21 cellular contexts compared by ENCODE assay signal in genomic region chr22:48752451-48753380, GRCh38.
DNase-seq lines count a peak whose midpoint lies in the region; FAIRE-seq lines count a peak whose summit lies in the region.
"Had no signal": no experiment of that assay in that cellular context is flagged by ENCODE, and none has a peak within 500 bp of the region (broad histone marks: within the 10 kb centered on the region; RNA-seq: fewer than 3 reads in every experiment).

No MANE protein-coding gene starts in this region.

- peak overlapping the region; percentile 17 for H4K8ac ChIP-seq in neuronal stem cell (ENCODE audit: low read depth, low read length)

- H3K79me1 ChIP-seq in neuronal stem cell (ENCODE audit: low read depth, low read length) = peaks cover 7% of the 10 kb centered on the region

- H2AK5ac ChIP-seq in neuronal stem cell (ENCODE audit: low read depth, low read length) = peak overlapping the region; percentile 63

- H2BK120ac ChIP-seq in neuronal stem cell (ENCODE audit: low read depth, low read length) = no peak overlapping the region

- DNase-seq in AG20443 (ENCODE audit: low spot score) (peak; percentile 19), GM03348 (ENCODE audit: low spot score) (peak; percentile 9), astrocyte of the hippocampus (ENCODE audit: low read depth, low spot score) (peak; percentile 8), neuronal stem cell (ENCODE audit: low spot score) (no peak), small intestine (no peak), NOMO-1 (lab: John Stamatoyannopoulos, UW; ENCODE audit: unreplicated experiment in 2 of 2) (no peak)
- DNase-seq in activated naive CD4-positive, alpha-beta T cell treated with Interleukin-2 at 50 U/mL for 16 hours = no peak
- DNase-seq: activated CD4-positive, alpha-beta T cell treated with anti-CD3 and anti-CD28 coated beads, Interleukin-2, amount 10 ng/mL, durations not matched to agents 24 days and 14 days; activated naive CD4-positive, alpha-beta T cell treated with anti-CD3 and anti-CD28 coated beads, Interleukin-2, amount 10 ng/mL, durations not matched to agents 7 days and 5 days; amygdala; Calu3; mesendoderm; NCI-H1105; NCI-H1930; NCI-H526 treated with DMSO at 0.1 percent for 48 hours; ovary; stimulated activated naive CD8-positive, alpha-beta T cell treated with anti-CD3 and anti-CD28 coated beads, Interleukin-15, Interleukin-2, amounts not matched to agents 100 U/mL and 50 U/mL, for 24 hours; WERI-Rb-1 had no signal

- H3K4me1 ChIP-seq in neuronal stem cell (ENCODE audit: control insufficient read depth in 2 of 2, insufficient read depth in 1 of 2, low read depth in 1 of 2, low read length in 2 of 2) (peaks cover 0 to 2% of the 10 kb centered on the region in 2 donors), small intestine (ENCODE audit: control insufficient read depth in 2 of 2, insufficient read depth in 1 of 2, low read depth in 1 of 2, low read length in 1 of 2) (no peaks in the 10 kb centered on the region)
- H3K4me1 ChIP-seq: tibial artery had no signal

- no peak overlapping the region for H3K4ac ChIP-seq in neuronal stem cell (ENCODE audit: low read length)

- peaks cover 0 to 2% of the 10 kb centered on the region in 2 donors for H3K9me3 ChIP-seq in neuronal stem cell (replicated peaks in 1 of 2; ENCODE audit: control insufficient read depth in 2 of 2, insufficient read depth in 1 of 2, low read depth in 1 of 2, low read length in 2 of 2)
- H3K9me3 ChIP-seq in small intestine (ENCODE audit: control insufficient read depth, low read depth) = no peaks in the 10 kb centered on the region
- H3K9me3 ChIP-seq: ovary, tibial artery had no signal

- H2BK15ac ChIP-seq in neuronal stem cell (ENCODE audit: low read length) = no peak overlapping the region

- H3K4me3 ChIP-seq in neuronal stem cell (ENCODE audit: low read length in 2 of 2) = no peak overlapping the region
- no peak overlapping the region for H3K4me3 ChIP-seq in small intestine (ENCODE audit: low read depth in 1 of 2, low read length in 2 of 2)
- H3K4me3 ChIP-seq: ovary, tibial artery had no signal

- FAIRE-seq in small intestine (lab: Jason Lieb, UNC) = no peak
- FAIRE-seq: GM12891 had no signal

- no CpG with 5 or more reads among the region's 22 CpGs for WGBS in neuronal stem cell (ENCODE audit: extremely low coverage in 2 of 2, insufficient read length in 2 of 2, insufficient replicate concordance in 1 of 2), 2 donors
- 65 to 72% (median 69%) methylated on average over 20 to 22 of the region's 22 CpGs for WGBS in small intestine, 3 donors

- no peak overlapping the region for H2AFZ ChIP-seq in neuronal stem cell (ENCODE audit: low read length)

- peak overlapping the region; percentile 38 for H3K14ac ChIP-seq in neuronal stem cell (ENCODE audit: low read length)

- peak overlapping the region; percentile 27 for H3K18ac ChIP-seq in neuronal stem cell (ENCODE audit: low read length)

- no peak overlapping the region for H3K27ac ChIP-seq in neuronal stem cell (replicated peaks; ENCODE audit: low read length)
- no peak overlapping the region for H3K27ac ChIP-seq in small intestine (ENCODE audit: low read depth in 1 of 2, low read length in 1 of 2)
- H3K27ac ChIP-seq: ovary, RWPE1, tibial artery, WERI-Rb-1 had no signal

- no peak overlapping the region for H2BK12ac ChIP-seq in neuronal stem cell (ENCODE audit: low read length)

- H2BK5ac ChIP-seq in neuronal stem cell (ENCODE audit: low read length) = peak overlapping the region; percentile 13

- peak overlapping the region; percentile 74 for H3K9ac ChIP-seq in neuronal stem cell (ENCODE audit: low read depth, low read length, poor library complexity)

- H3K27me3 ChIP-seq in neuronal stem cell (ENCODE audit: control insufficient read depth in 3 of 3, insufficient read depth in 3 of 3, low read depth in 1 of 3, low read length in 3 of 3) (peaks cover 0 to 2% (median 0%) of the 10 kb centered on the region in 3 experiments), small intestine (ENCODE audit: control insufficient read depth in 2 of 2, insufficient read depth in 2 of 2, low read length in 2 of 2) (no peaks in the 10 kb centered on the region)
- H3K27me3 ChIP-seq: ovary had no signal

- H4K91ac ChIP-seq in neuronal stem cell (ENCODE audit: low read depth, low read length, poor library complexity) = no peak overlapping the region

- H3K4me2 ChIP-seq in neuronal stem cell (ENCODE audit: insufficient read depth, low read length, poor library complexity, severe bottlenecking) = peak overlapping the region; percentile 25

- H3K23ac ChIP-seq in neuronal stem cell (ENCODE audit: low read depth, low read length, poor library complexity) = peak overlapping the region; percentile 67

- H3K36me3 ChIP-seq in neuronal stem cell (replicated peaks in 1 of 2; ENCODE audit: control insufficient read depth in 2 of 2, insufficient read depth in 2 of 2, low read length in 2 of 2) (no peaks in the 10 kb centered on the region), small intestine (ENCODE audit: control insufficient read depth in 2 of 2, insufficient read depth in 2 of 2, low read length in 2 of 2) (no peaks in the 10 kb centered on the region)
- H3K36me3 ChIP-seq: ovary, tibial artery, WERI-Rb-1 had no signal

Comparison
In these comparisons a context has a peak if more than half of its experiments do, and no peak if none do; other contexts are left out.
1. DNase-seq: peak in AG20443 (single experiment), GM03348 (single experiment) and astrocyte of the hippocampus (single experiment); none in neuronal stem cell (single experiment), small intestine (single experiment), NOMO-1 (0 of 2) and activated naive CD4-positive, alpha-beta T cell treated with Interleukin-2 at 50 U/mL for 16 hours (single experiment).